In the genomic region with DNA sequence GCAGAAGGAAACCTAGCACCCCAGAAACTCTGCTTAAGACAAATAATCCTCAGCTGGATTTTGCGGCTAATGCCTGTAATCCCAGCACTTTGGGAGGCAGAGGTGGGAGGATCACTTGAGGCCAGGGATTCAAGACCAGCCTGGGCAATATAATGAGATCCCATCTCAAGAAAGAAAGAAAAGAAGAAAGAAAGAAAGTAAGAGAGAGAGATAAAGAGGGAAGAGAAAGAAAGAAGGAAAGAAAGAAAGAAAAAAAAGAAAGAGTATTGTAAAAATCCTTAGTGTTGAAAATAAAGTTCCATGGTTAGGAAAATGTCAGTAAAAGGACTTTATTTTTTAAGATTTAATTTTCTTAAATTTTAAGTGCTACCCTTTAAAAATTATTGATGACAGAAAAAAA, we compare ENCODE assay signal across 17 cellular contexts.
"Had no signal": no experiment of that assay in that cellular context is flagged by ENCODE, and none has a peak within 500 bp of the region (broad histone marks: within the 10 kb centered on the region; RNA-seq: fewer than 3 reads in every experiment).

No MANE protein-coding gene starts in this region.

- FAIRE-seq: bronchial epithelial cell, endothelial cell of umbilical vein, frontal cortex had no signal

- H2AFZ ChIP-seq: parathyroid adenoma had no signal

- H3K36me3 ChIP-seq: left ventricle myocardium inferior, tibial nerve, WERI-Rb-1 had no signal

- H3K79me2 ChIP-seq: parathyroid adenoma had no signal

- H3K4me1 ChIP-seq: left ventricle myocardium inferior, parathyroid adenoma, tibial nerve had no signal

- H3K9me3 Mint-ChIP-seq: activated CD4-positive, alpha-beta memory T cell treated with anti-CD3 and anti-CD28 coated beads, Interleukin-2, amount 10 ng/mL, durations not matched to agents 7 days and 5 days had no signal

- H3K9me3 ChIP-seq: left ventricle myocardium inferior, tibial nerve had no signal

- H3K27me3 ChIP-seq: tibial nerve had no signal

- DNase-seq: activated CD4-positive, alpha-beta memory T cell treated with anti-CD3 and anti-CD28 coated beads, Interleukin-2, amount 10 ng/mL, durations not matched to agents 7 days and 5 days; activated CD4-positive, alpha-beta T cell treated with anti-CD3 and anti-CD28 coated beads for 36 hours; activated gamma-delta T cell; activated T-cell treated with anti-CD3 and anti-CD28 coated beads, Interleukin-2, amount 50 U/mL, for 48 hours; anterior cingulate cortex; kidney; left ventricle myocardium inferior; mesenchymal stem cell; retina; stimulated activated CD4-positive, alpha-beta T cell treated with anti-CD3 and anti-CD28 coated beads, Interleukin-4, amount 100 ng/mL, for 4 hours; WERI-Rb-1 had no signal

- H3K27ac ChIP-seq: left ventricle myocardium inferior, parathyroid adenoma, tibial nerve, WERI-Rb-1 had no signal

- H3K27ac Mint-ChIP-seq: activated CD4-positive, alpha-beta memory T cell treated with anti-CD3 and anti-CD28 coated beads, Interleukin-2, amount 10 ng/mL, durations not matched to agents 7 days and 5 days; activated CD4-positive, alpha-beta T cell treated with anti-CD3 and anti-CD28 coated beads for 36 hours; activated naive CD8-positive, alpha-beta T cell had no signal

- H3K4me3 Mint-ChIP-seq: activated CD4-positive, alpha-beta memory T cell treated with anti-CD3 and anti-CD28 coated beads, Interleukin-2, amount 10 ng/mL, durations not matched to agents 7 days and 5 days; activated CD4-positive, alpha-beta T cell treated with anti-CD3 and anti-CD28 coated beads for 36 hours; activated naive CD8-positive, alpha-beta T cell had no signal

- H3K36me3 Mint-ChIP-seq: activated naive CD8-positive, alpha-beta T cell had no signal

- H3K9ac ChIP-seq: parathyroid adenoma had no signal

- H3K4me1 Mint-ChIP-seq: activated CD4-positive, alpha-beta memory T cell treated with anti-CD3 and anti-CD28 coated beads, Interleukin-2, amount 10 ng/mL, durations not matched to agents 7 days and 5 days had no signal

- H3K4me3 ChIP-seq: left ventricle myocardium inferior, tibial nerve had no signal
